ENCODE assay signal across 23 cellular contexts in the genomic region with DNA sequence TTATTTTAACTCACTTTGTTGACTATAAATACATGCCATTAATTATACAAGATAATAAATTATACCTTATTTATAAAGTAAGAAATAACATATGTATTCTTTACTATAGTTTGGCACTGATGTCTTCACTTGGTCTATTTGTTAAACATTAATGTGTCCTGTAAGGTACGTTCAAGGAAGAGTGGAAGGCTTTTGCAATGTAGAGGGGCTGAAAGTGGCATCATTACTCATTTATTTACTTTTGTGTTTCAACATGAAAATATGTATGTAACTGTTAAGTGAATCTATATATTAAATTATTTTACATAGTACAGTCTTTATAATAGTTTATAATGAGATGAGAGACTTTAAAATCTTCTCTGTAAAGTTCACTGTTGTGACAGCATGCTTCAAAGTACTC.
DNase-seq lines count a peak whose midpoint lies in the region; ATAC-seq, FAIRE-seq and TF ChIP-seq lines count a peak whose summit lies in the region.
"Had no signal": no experiment of that assay in that cellular context is flagged by ENCODE, and none has a peak within 500 bp of the region (broad histone marks: within the 10 kb centered on the region; RNA-seq: fewer than 3 reads in every experiment).

No MANE protein-coding gene starts in this region.

- no peak overlapping the region for H3K27ac Mint-ChIP-seq in natural killer cell treated with Interleukin-12 subunit alpha and Interleukin-12 subunit beta and Interleukin-15 and Interleukin-18, amount 100 ng/mL, for 72 hours
- H3K27ac Mint-ChIP-seq in chondrocyte (ENCODE audit: unreplicated experiment), result no peak overlapping the region
- H3K27ac Mint-ChIP-seq: CD14-positive monocyte; CD4-positive, alpha-beta memory T cell; CD4-positive, CD25-positive, alpha-beta regulatory T cell; CD8-positive, alpha-beta memory T cell had no signal

- CTCF ChIA-PET in A549 (lab: Yijun Ruan, JAX), result no interaction called here

- no peak overlapping the region for H3K4me3 Mint-ChIP-seq in natural killer cell treated with Interleukin-12 subunit alpha and Interleukin-12 subunit beta and Interleukin-15 and Interleukin-18, amount 100 ng/mL, for 72 hours
- H3K4me3 Mint-ChIP-seq in chondrocyte (ENCODE audit: unreplicated experiment), result no peak overlapping the region
- H3K4me3 Mint-ChIP-seq: CD14-positive monocyte; CD4-positive, alpha-beta memory T cell; CD4-positive, CD25-positive, alpha-beta regulatory T cell; CD8-positive, alpha-beta memory T cell had no signal

- H3K4me1 ChIP-seq in A549 (peaks cover 5% of the 10 kb centered on the region; the same call in 1 of the 3 replicates), RWPE2 (ENCODE audit: insufficient read depth, poor library complexity, severe bottlenecking) (no peaks in the 10 kb centered on the region)
- H3K4me1 ChIP-seq: BE2C, BLaER1 had no signal

- no peak for TF ChIP-seq EP300 in A549 (IDR thresholded peaks at IDR 0.05)

- no peaks in the 10 kb centered on the region for H3K4me1 Mint-ChIP-seq in natural killer cell treated with Interleukin-12 subunit alpha and Interleukin-12 subunit beta and Interleukin-15 and Interleukin-18, amount 100 ng/mL, for 72 hours (ENCODE audit: low read depth in 2 of 2)
- H3K4me1 Mint-ChIP-seq in chondrocyte (ENCODE audit: low read depth), result no peaks in the 10 kb centered on the region
- H3K4me1 Mint-ChIP-seq: CD14-positive monocyte; CD4-positive, alpha-beta memory T cell; CD4-positive, CD25-positive, alpha-beta regulatory T cell; CD8-positive, alpha-beta memory T cell had no signal

- TF ChIP-seq CTCF in A549 (IDR thresholded peaks at IDR 0.05) (no peak), RWPE2 (IDR thresholded peaks at IDR 0.05; ENCODE audit: poor library complexity, severe bottlenecking) (no peak), chondrocyte (IDR thresholded peaks at IDR 0.05) (no peak)

- FAIRE-seq in A549 (lab: Jason Lieb, UNC), result no peak
- peak; percentile 43 for FAIRE-seq in colon (lab: Jason Lieb, UNC)
- FAIRE-seq in frontal cortex (lab: Jason Lieb, UNC), result peak; percentile 64
- FAIRE-seq: D721Med, G401.6, GM12891, GM19239 had no signal

- H3K36me3 ChIP-seq in RWPE2 (ENCODE audit: low read depth), result no peaks in the 10 kb centered on the region
- H3K36me3 ChIP-seq: BE2C, BLaER1 had no signal

- H3K9me3 Mint-ChIP-seq in natural killer cell treated with Interleukin-12 subunit alpha and Interleukin-12 subunit beta and Interleukin-15 and Interleukin-18, amount 100 ng/mL, for 72 hours, result peaks cover 10% of the 10 kb centered on the region
- H3K9me3 Mint-ChIP-seq in chondrocyte (ENCODE audit: low read depth), result peaks cover 34% of the 10 kb centered on the region

- H3K27me3 ChIP-seq in RWPE2 (ENCODE audit: insufficient read depth, poor library complexity, severe bottlenecking), result no peaks in the 10 kb centered on the region
- H3K27me3 ChIP-seq: BE2C, BLaER1 had no signal

- peaks cover 6% of the 10 kb centered on the region for H3K36me3 Mint-ChIP-seq in natural killer cell treated with Interleukin-12 subunit alpha and Interleukin-12 subunit beta and Interleukin-15 and Interleukin-18, amount 100 ng/mL, for 72 hours
- peaks cover 11% of the 10 kb centered on the region for H3K36me3 Mint-ChIP-seq in chondrocyte (ENCODE audit: low read depth)
- H3K36me3 Mint-ChIP-seq: CD14-positive monocyte; CD4-positive, alpha-beta memory T cell; CD4-positive, CD25-positive, alpha-beta regulatory T cell; CD8-positive, alpha-beta memory T cell had no signal

- DNase-seq in A549 (ENCODE audit: low read depth in 1 of 2, low spot score in 1 of 2) (no peak), RWPE2 (ENCODE audit: low spot score) (no peak), frontal cortex (ENCODE audit: low spot score in 2 of 2) (no peak), chondrocyte (ENCODE audit: low spot score) (no peak)
- no peak for DNase-seq in natural killer cell treated with Interleukin-12 subunit alpha and Interleukin-12 subunit beta and Interleukin-15 and Interleukin-18, amount 100 ng/mL, for 72 hours (ENCODE audit: low spot score)
- no peak for DNase-seq in activated CD4-positive, alpha-beta T cell treated with anti-CD3 and anti-CD28 coated beads, Interleukin-2, amount 50 U/mL, for 4 hours
- DNase-seq: ACHN; BE2C; C1 segment of cervical spinal cord; CD4-positive, alpha-beta memory T cell; CD4-positive, CD25-positive, alpha-beta regulatory T cell; CD8-positive, alpha-beta memory T cell; COR-L47; DMS79 treated with DMSO at 0.1 percent for 48 hours; GF-D8 had no signal

- 0 out of 3 replicates have a peak overlapping the region, but pooled peaks have one; percentile 25 for H3K4me2 ChIP-seq in A549
- H3K4me2 ChIP-seq: BLaER1 had no signal

- no peak for ATAC-seq in A549
- 0 out of 3 replicates have a peak, but pooled peaks have one; percentile 29 for ATAC-seq in RWPE2 (ENCODE audit: low read depth)
- no peak for ATAC-seq in natural killer cell treated with Interleukin-12 subunit alpha and Interleukin-12 subunit beta and Interleukin-15 and Interleukin-18, amount 100 ng/mL, for 72 hours

- POLR2A ChIA-PET in A549 (lab: Yijun Ruan, JAX), result no interaction called here

- TF ChIP-seq RAD21 in A549 (conservative IDR thresholded peaks at IDR 0.05 in 1 of 2, IDR thresholded peaks at IDR 0.05 in 1 of 2), result no peak

- no peaks in the 10 kb centered on the region for H3K27me3 Mint-ChIP-seq in natural killer cell treated with Interleukin-12 subunit alpha and Interleukin-12 subunit beta and Interleukin-15 and Interleukin-18, amount 100 ng/mL, for 72 hours
- no peaks in the 10 kb centered on the region for H3K27me3 Mint-ChIP-seq in chondrocyte (ENCODE audit: low read depth)
- H3K27me3 Mint-ChIP-seq: CD4-positive, alpha-beta memory T cell; CD4-positive, CD25-positive, alpha-beta regulatory T cell had no signal

- no peak for TF ChIP-seq POLR2A in A549 (IDR thresholded peaks at IDR 0.05; ENCODE audit: low read length)

- H3K9me3 ChIP-seq in A549 (0 out of 3 replicates have a peak, but pooled peaks cover 2% of the 10 kb centered on the region), RWPE2 (ENCODE audit: severe bottlenecking) (no peaks in the 10 kb centered on the region)
- H3K9me3 ChIP-seq: BE2C, BLaER1 had no signal

- no peak overlapping the region for H3K27ac ChIP-seq in A549
- H3K27ac ChIP-seq in RWPE2 (ENCODE audit: poor library complexity, severe bottlenecking), result no peak overlapping the region
- H3K27ac ChIP-seq: 22Rv1, BLaER1 had no signal

- no peak overlapping the region for H3K4me3 ChIP-seq in A549
- H3K4me3 ChIP-seq in RWPE2 (ENCODE audit: severe bottlenecking), result no peak overlapping the region
- H3K4me3 ChIP-seq: BLaER1 had no signal

- 0% methylated on average over 1 of the region's 1 CpG for whole genome bisulfite sequencing in A549 (ENCODE audit: missing lambda C conversion rate)

TF ChIP-seq in A549, 52 proteins besides CTCF, POLR2A, EP300 and RAD21:
- no peak for TF ChIP-seq PHF8 (IDR thresholded peaks at IDR 0.05; ENCODE audit: borderline replicate concordance, low read depth)
- TF ChIP-seq CEBPB (IDR thresholded peaks at IDR 0.05), result peak in 1 of 2 experiments; percentile 5; a peak in 1 of 4 replicates
- no peak for TF ChIP-seq ESRRA (IDR thresholded peaks at IDR 0.05; ENCODE audit: borderline replicate concordance, low read length)
